ENCODE assay signal across 10 cellular contexts in the genomic region with DNA sequence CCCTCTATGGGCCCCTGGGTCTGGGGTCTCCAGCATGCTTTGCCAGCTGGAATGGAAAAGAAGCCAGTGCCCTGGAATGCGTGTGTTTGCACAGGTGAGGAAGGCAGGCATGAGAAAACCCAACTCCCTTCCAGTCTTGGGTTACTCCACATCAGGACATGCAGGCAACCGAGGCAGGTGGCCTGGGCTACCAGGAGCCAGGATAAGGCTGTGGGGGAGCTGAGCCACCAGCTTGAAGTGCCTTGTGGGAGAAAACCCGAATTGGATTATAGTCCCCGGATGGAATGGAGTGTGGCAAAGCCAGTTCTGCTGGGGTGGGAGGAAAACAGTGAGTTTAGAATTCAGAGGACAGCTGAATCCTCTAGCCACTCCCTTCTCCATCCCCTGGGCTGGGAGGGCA. TPM values are rescaled to one million over a fixed set of nuclear protein-coding genes. Genes with fewer than 3 reads are reported as not detected.
DNase-seq lines count a peak whose midpoint lies in the region; ATAC-seq and TF ChIP-seq lines count a peak whose summit lies in the region.
"Had no signal": no experiment of that assay in that cellular context is flagged by ENCODE, and none has a peak within 500 bp of the region (broad histone marks: within the 10 kb centered on the region; RNA-seq: fewer than 3 reads in every experiment).

No MANE protein-coding gene starts in this region.

- no peak overlapping the region for H3K4me3 Mint-ChIP-seq in stimulated activated naive CD8-positive, alpha-beta T cell treated with anti-CD3 and anti-CD28 coated beads, Interleukin-15, amount 100 ng/mL, for 72 hours

- ATAC-seq in stimulated activated naive CD8-positive, alpha-beta T cell treated with anti-CD3 and anti-CD28 coated beads, Interleukin-15, amount 100 ng/mL, for 72 hours, result peak; percentile 74
- no peak for ATAC-seq in HG02623 (IDR thresholded peaks at IDR 0.05; ENCODE audit: unreplicated experiment)

- no peak overlapping the region for H3K27ac ChIP-seq in SJCRH30
- H3K27ac ChIP-seq: 22Rv1, Peyer's patch had no signal

- H3K4me3 ChIP-seq in SJCRH30, result no peak overlapping the region
- no peak overlapping the region for H3K4me3 ChIP-seq in fibroblast of the aortic adventitia (ENCODE audit: low read depth, low read length)
- H3K4me3 ChIP-seq: Peyer's patch had no signal

- no peak for TF ChIP-seq CTCF in fibroblast of the aortic adventitia (IDR thresholded peaks at IDR 0.05; ENCODE audit: insufficient read depth, low read length)

- H3K4me1 Mint-ChIP-seq in stimulated activated naive CD8-positive, alpha-beta T cell treated with anti-CD3 and anti-CD28 coated beads, Interleukin-15, amount 100 ng/mL, for 72 hours, result peaks cover 35% of the 10 kb centered on the region

- H3K9me3 Mint-ChIP-seq in stimulated activated naive CD8-positive, alpha-beta T cell treated with anti-CD3 and anti-CD28 coated beads, Interleukin-15, amount 100 ng/mL, for 72 hours, result no peaks in the 10 kb centered on the region

- H3K36me3 ChIP-seq in SJCRH30, result no peaks in the 10 kb centered on the region
- H3K36me3 ChIP-seq: Peyer's patch had no signal

- no peak overlapping the region for H3K27ac Mint-ChIP-seq in stimulated activated naive CD8-positive, alpha-beta T cell treated with anti-CD3 and anti-CD28 coated beads, Interleukin-15, amount 100 ng/mL, for 72 hours

- peak; percentile 14 for DNase-seq in NK-92 treated with Interleukin-12 subunit alpha and Interleukin-12 subunit beta, amount 100 ng/mL, for 24 hours (lab: John Stamatoyannopoulos, UW)
- no peak for DNase-seq in NK-92 (lab: John Stamatoyannopoulos, UW; ENCODE audit: unreplicated experiment)
- peak; percentile 76 for DNase-seq in NCI-H1105 treated with DMSO at 0.1 percent for 48 hours (lab: John Stamatoyannopoulos, UW)
- DNase-seq in SJCRH30, result peak; percentile 73 to 80
- peak; percentile 56 for DNase-seq in fibroblast of the aortic adventitia (ENCODE audit: low read depth)
- DNase-seq in stimulated activated naive CD8-positive, alpha-beta T cell treated with anti-CD3 and anti-CD28 coated beads, Interleukin-15, amount 100 ng/mL, for 72 hours, result peak; percentile 45 to 58
- DNase-seq in amniotic stem cell (lab: John Stamatoyannopoulos, UW), result no peak

- peaks cover 99% of the 10 kb centered on the region for H3K27me3 Mint-ChIP-seq in stimulated activated naive CD8-positive, alpha-beta T cell treated with anti-CD3 and anti-CD28 coated beads, Interleukin-15, amount 100 ng/mL, for 72 hours

- H3K9me3 ChIP-seq in SJCRH30 (replicated peaks), result no peaks in the 10 kb centered on the region
- H3K9me3 ChIP-seq: Peyer's patch had no signal

- H3K4me1 ChIP-seq in SJCRH30, result no peaks in the 10 kb centered on the region; the same call in 1 of the 2 replicates

- peaks cover 17% of the 10 kb centered on the region; the same call in 1 of the 2 replicates for H3K27me3 ChIP-seq in SJCRH30
- H3K27me3 ChIP-seq: Peyer's patch had no signal

RNA-seq across cellular contexts. Expression of a gene that starts 7.2 kb away (rescaled TPM):
- 0.02 TPM in 1 of 2 replicates, not detected in the other for total RNA-seq in SJCRH30 (2014; rRNA removed; shearing (Covaris generic))
- not detected in 2 replicates for total RNA-seq in fibroblast of the aortic adventitia (ENCODE audit: low replicate concordance)

Comparison
In these comparisons a context has a peak if more than half of its experiments do, and no peak if none do; other contexts are left out.
1. DNase-seq: peak in NK-92 treated with Interleukin-12 subunit alpha and Interleukin-12 subunit beta, amount 100 ng/mL, for 24 hours (single experiment), NCI-H1105 treated with DMSO at 0.1 percent for 48 hours (single experiment), SJCRH30 (2 of 2), fibroblast of the aortic adventitia (single experiment) and stimulated activated naive CD8-positive, alpha-beta T cell treated with anti-CD3 and anti-CD28 coated beads, Interleukin-15, amount 100 ng/mL, for 72 hours (2 of 2); none in NK-92 (single experiment) and amniotic stem cell (single experiment).